Comparison of ENCODE assay signal across 29 cellular contexts in genomic region chr3:126100216-126100615, GRCh38. TPM values are rescaled to one million over a fixed set of nuclear protein-coding genes. Genes with fewer than 3 reads are reported as not detected.
DNase-seq lines count a peak whose midpoint lies in the region; ATAC-seq and TF ChIP-seq lines count a peak whose summit lies in the region.
"Had no signal": no experiment of that assay in that cellular context is flagged by ENCODE, and none has a peak within 500 bp of the region (broad histone marks: within the 10 kb centered on the region; RNA-seq: fewer than 3 reads in every experiment).

No MANE protein-coding gene starts in this region.

- H3K36me3 ChIP-seq in esophagus muscularis mucosa (peaks cover 0 to 18% (median 10%) of the 10 kb centered on the region in 4 donors), gastrocnemius medialis (no peaks in the 10 kb centered on the region)
- H3K36me3 ChIP-seq: adrenal gland; BLaER1 treated with 17β-estradiol and CSF1 and Interleukin-3, amounts not matched to agents 10 nM and 100 nM; breast epithelium; uterus had no signal

- H3K9me3 ChIP-seq in AG04450 (ENCODE audit: control insufficient read depth, insufficient read depth, low read length), result peaks cover 9% of the 10 kb centered on the region; the same call in 1 of the 2 replicates
- H3K9me3 ChIP-seq in esophagus muscularis mucosa, result peaks cover 0 to 17% (median 7%) of the 10 kb centered on the region in 4 donors
- H3K9me3 ChIP-seq in gastrocnemius medialis, result no peaks in the 10 kb centered on the region
- H3K9me3 ChIP-seq: adrenal gland, testis, uterus had no signal

- POLR2A ChIA-PET in AG04450 (lab: Yijun Ruan, JAX) (interaction anchor here (0.5 kb wide), 1 partner anchor 373 kb away, joined by 4 read pairs; no protein-coding TSS in a partner anchor), HEK293T (lab: Yijun Ruan, JAX) (interaction anchor here (1.1 kb wide), 1 partner anchor 16 kb away, joined by 3 read pairs; the partner anchor contains the start of gene SLC41A3)

- WGBS in esophagus muscularis mucosa, result 94% methylated on average over 6 of the region's 6 CpGs

- no peak for TF ChIP-seq POLR2A in esophagus muscularis mucosa (IDR thresholded peaks at IDR 0.05; ENCODE audit: low read depth)
- no peak for TF ChIP-seq POLR2A in gastrocnemius medialis (IDR thresholded peaks at IDR 0.05)

- no peaks in the 10 kb centered on the region for H3K4me1 Mint-ChIP-seq in CD14-positive monocyte
- H3K4me1 Mint-ChIP-seq: activated naive CD4-positive, alpha-beta T cell treated with anti-CD3 and anti-CD28 coated beads, Interleukin-2, amount 10 ng/mL, durations not matched to agents 7 days and 5 days; naive thymus-derived CD4-positive, alpha-beta T cell had no signal

- H3K4me3 Mint-ChIP-seq in CD14-positive monocyte, result no peak overlapping the region
- H3K4me3 Mint-ChIP-seq: activated naive CD4-positive, alpha-beta T cell treated with anti-CD3 and anti-CD28 coated beads, Interleukin-2, amount 10 ng/mL, durations not matched to agents 7 days and 5 days; effector memory CD8-positive, alpha-beta T cell; naive thymus-derived CD4-positive, alpha-beta T cell had no signal

- no peaks in the 10 kb centered on the region for H3K36me3 Mint-ChIP-seq in CD14-positive monocyte
- H3K36me3 Mint-ChIP-seq: activated naive CD4-positive, alpha-beta T cell treated with anti-CD3 and anti-CD28 coated beads, Interleukin-2, amount 10 ng/mL, durations not matched to agents 7 days and 5 days had no signal

- in situ Hi-C loops in gastrocnemius medialis (cut with MboI; ENCODE audit: low sequenced_read_pairs in 4 of 4), result no loop called here

- ATAC-seq in gastrocnemius medialis (peak in 1 of 2 donors; percentile 15), HG03520 (IDR thresholded peaks at IDR 0.05; ENCODE audit: unreplicated experiment) (no peak)
- ATAC-seq: effector memory CD8-positive, alpha-beta T cell; naive thymus-derived CD4-positive, alpha-beta T cell; stimulated activated naive CD8-positive, alpha-beta T cell treated with anti-CD3 and anti-CD28 coated beads, Interleukin-15, Interleukin-2, amounts not matched to agents 100 U/mL and 50 U/mL, for 24 hours had no signal

- intact Hi-C loops in esophagus muscularis mucosa (cut with DNase I), result no loop called here
- intact Hi-C loops in gastrocnemius medialis (cut with DNase I; ENCODE audit: low total_unique reads), result loop anchor here (2.0 kb wide), 1 partner anchor 15 kb away; the partner anchor contains the start of gene SLC41A3
- intact Hi-C loops in CD14-positive monocyte (cut with micrococcal nuclease), result no loop called here

- H3K27ac Mint-ChIP-seq in CD14-positive monocyte, result no peak overlapping the region
- H3K27ac Mint-ChIP-seq: activated naive CD4-positive, alpha-beta T cell treated with anti-CD3 and anti-CD28 coated beads, Interleukin-2, amount 10 ng/mL, durations not matched to agents 7 days and 5 days; effector memory CD8-positive, alpha-beta T cell; naive thymus-derived CD4-positive, alpha-beta T cell had no signal

- CTCF ChIA-PET in AG04450 (lab: Charles Lee) (interaction anchor here (0.8 kb wide), 1 partner anchor 16 kb away, joined by 4 read pairs; no protein-coding TSS in a partner anchor), HEK293T (lab: Yijun Ruan, JAX) (interaction anchor here (0.6 kb wide), 1 partner anchor 51 kb away, joined by 3 read pairs; no protein-coding TSS in a partner anchor)

- H3K4me3 ChIP-seq in AG04450 (ENCODE audit: low read depth, low read length) (no peak overlapping the region), esophagus muscularis mucosa (no peak overlapping the region), gastrocnemius medialis (no peak overlapping the region)
- H3K4me3 ChIP-seq: adrenal gland; BLaER1 treated with 17β-estradiol and CSF1 and Interleukin-3, amounts not matched to agents 10 nM and 100 nM; breast epithelium; PC-9; testis; uterus had no signal

- peaks cover 3% of the 10 kb centered on the region for H3K27me3 ChIP-seq in AG04450 (ENCODE audit: control insufficient read depth, insufficient read depth, low read length)
- H3K27me3 ChIP-seq in esophagus muscularis mucosa, result no peaks in the 10 kb centered on the region
- H3K27me3 ChIP-seq in gastrocnemius medialis, result no peaks in the 10 kb centered on the region
- H3K27me3 ChIP-seq: adrenal gland; BLaER1 treated with 17β-estradiol and CSF1 and Interleukin-3, amounts not matched to agents 10 nM and 100 nM; breast epithelium; testis; uterus had no signal

- H3K4me1 ChIP-seq in esophagus muscularis mucosa (peaks cover 16 to 23% (median 21%) of the 10 kb centered on the region in 4 donors), gastrocnemius medialis (peaks cover 58 to 61% of the 10 kb centered on the region in 2 donors)
- H3K4me1 ChIP-seq: BLaER1 treated with 17β-estradiol and CSF1 and Interleukin-3, amounts not matched to agents 10 nM and 100 nM; testis; uterus had no signal

- H3K27ac ChIP-seq in AG04450 (ENCODE audit: low read depth, low read length), result peak overlapping the region; percentile 31
- H3K27ac ChIP-seq in esophagus muscularis mucosa (replicated peaks in 1 of 4), result no peak overlapping the region
- H3K27ac ChIP-seq in gastrocnemius medialis, result peak overlapping the region; percentile 84 to 87 (median 84)
- H3K27ac ChIP-seq: BLaER1 treated with 17β-estradiol and CSF1 and Interleukin-3, amounts not matched to agents 10 nM and 100 nM; PC-9; testis; uterus had no signal

- no peak for TF ChIP-seq EP300 in esophagus muscularis mucosa (IDR thresholded peaks at IDR 0.05)

- peaks cover 0 to 6% (median 4%) of the 10 kb centered on the region in 3 donors for H3K27me3 Mint-ChIP-seq in CD14-positive monocyte (ENCODE audit: low read depth in 3 of 3)
- H3K27me3 Mint-ChIP-seq: activated naive CD4-positive, alpha-beta T cell treated with anti-CD3 and anti-CD28 coated beads, Interleukin-2, amount 10 ng/mL, durations not matched to agents 7 days and 5 days had no signal

- no peak for DNase-seq in AG04450 (ENCODE audit: low read depth, low spot score)
- DNase-seq in HEK293T (ENCODE audit: extremely low spot score), result peak; percentile 3
- peak; percentile 86 for DNase-seq in esophagus muscularis mucosa (ENCODE audit: extremely low spot score)
- DNase-seq in gastrocnemius medialis, result no peak
- no peak for DNase-seq in CD14-positive monocyte (ENCODE audit: low spot score)
- no peak for DNase-seq in dedifferentiated amniotic fluid mesenchymal stem cell (ENCODE audit: extremely low spot score)
- DNase-seq: ACHN; activated CD4-positive, alpha-beta T cell treated with anti-CD3 and anti-CD28 coated beads, Interleukin-2, amount 50 U/mL, for 48 hours; activated CD4-positive, CD25-positive, alpha-beta regulatory T cell treated with anti-CD3 and anti-CD28 coated beads, Interleukin-2, amount 50 U/mL, for 72 hours; activated naive CD4-positive, alpha-beta T cell treated with anti-CD3 and anti-CD28 coated beads, Interleukin-2, amount 10 ng/mL, durations not matched to agents 7 days and 5 days; COR-L47; cortex of kidney; effector memory CD8-positive, alpha-beta T cell; islet precursor cell; Karpas-422; midbrain; naive thymus-derived CD4-positive, alpha-beta T cell; NCI-H1417; NCI-H2029; NCI-H526 treated with DMSO at 0.1 percent for 48 hours; PC-9; stimulated activated CD4-positive, alpha-beta T cell treated with anti-CD3 and anti-CD28 coated beads, Interleukin-1b, Interleukin-23, amount 100 ng/mL, for 48 hours; stimulated activated naive CD8-positive, alpha-beta T cell treated with anti-CD3 and anti-CD28 coated beads, Interleukin-15, Interleukin-2, amounts not matched to agents 100 U/mL and 50 U/mL, for 24 hours; testis; uterus had no signal

- H3K9me3 Mint-ChIP-seq in CD14-positive monocyte, result peaks cover 15 to 31% (median 25%) of the 10 kb centered on the region in 7 donors

- TF ChIP-seq CTCF in AG04450 (IDR thresholded peaks at IDR 0.05; ENCODE audit: low read depth, low read length) (no peak), esophagus muscularis mucosa (IDR thresholded peaks at IDR 0.05) (no peak), gastrocnemius medialis (IDR thresholded peaks at IDR 0.05 in 4 of 5, conservative IDR thresholded peaks at IDR 0.05 in 1 of 5) (no peak), CD14-positive monocyte (IDR thresholded peaks at IDR 0.05) (no peak)

TF ChIP-seq in HEK293T, 16 proteins besides CTCF, POLR2A, EP300 and RAD21:
- TF ChIP-seq SUZ12 (IDR thresholded peaks at IDR 0.05) (no peak), ZNF384 (IDR thresholded peaks at IDR 0.05) (no peak), FOXM1 (IDR thresholded peaks at IDR 0.05; ENCODE audit: borderline replicate concordance) (no peak), TARDBP (IDR thresholded peaks at IDR 0.05) (no peak)
TF ChIP-seq in HEK293T: peak in this region for 0.

RNA-seq across cellular contexts. Expression of gene SLC41A3, which starts 16.3 kb away (rescaled TPM):
- polyA plus RNA-seq in AG04450 (2011; rRNA removed) (36.9 and 37.2 TPM in 2 replicates), CD14-positive monocyte (10 to 100 TPM in 1 of 2 donors, 1 to 10 TPM in 1; 2.8 to 13.6 TPM)
- polyA minus RNA-seq in AG04450 (2011; rRNA and poly(A)+ RNA removed), result 32.8 and 37.5 TPM in 2 replicates
- total RNA-seq in esophagus muscularis mucosa (10 to 100 TPM; 31.6 to 68.1 (median 38.9) TPM), gastrocnemius medialis (10 to 100 TPM; 43.1 to 76.2 (median 56.7) TPM)

Comparison
In these comparisons a context has a peak if more than half of its experiments do, and no peak if none do; other contexts are left out.
1. DNase-seq: peak in HEK293T (single experiment) and esophagus muscularis mucosa (single experiment); none in AG04450 (single experiment), gastrocnemius medialis (0 of 2), CD14-positive monocyte (single experiment) and dedifferentiated amniotic fluid mesenchymal stem cell (single experiment).
2. H3K27ac ChIP-seq: peak in AG04450 (single experiment) and gastrocnemius medialis (4 of 4); none in esophagus muscularis mucosa (0 of 4).